Comparison of ENCODE assay signal across 2 cellular contexts in genomic region chr5:128040927-128041326, GRCh38.
TF ChIP-seq lines count a peak whose summit lies in the region.

No MANE protein-coding gene starts in this region.

TF ChIP-seq in HCT116, 20 proteins besides CTCF, POLR2A, EP300 and RAD21:
- TF ChIP-seq EZH2phosphoT487 (IDR thresholded peaks at IDR 0.05; ENCODE audit: borderline replicate concordance) (no peak), CEBPB (IDR thresholded peaks at IDR 0.05; ENCODE audit: low read depth) (no peak), EZH2 (IDR thresholded peaks at IDR 0.05) (no peak), SIN3A (IDR thresholded peaks at IDR 0.05; ENCODE audit: low read depth) (no peak), ZNF274 (IDR thresholded peaks at IDR 0.05; ENCODE audit: low read depth, low read length) (no peak), CBX3 (IDR thresholded peaks at IDR 0.05; ENCODE audit: low read depth) (no peak), YY1 (IDR thresholded peaks at IDR 0.05; ENCODE audit: extremely low read depth, insufficient replicate concordance, low read depth, low read length) (no peak), MAX (IDR thresholded peaks at IDR 0.05) (no peak), ZFX (IDR thresholded peaks at IDR 0.05) (no peak), TCF7L2 (IDR thresholded peaks at IDR 0.05; ENCODE audit: borderline replicate concordance, extremely low read depth, insufficient read depth, insufficient read length) (no peak)

TF ChIP-seq in K562, 482 proteins besides CTCF, POLR2A, EP300 and RAD21:
- TF ChIP-seq TCF7 (IDR thresholded peaks at IDR 0.05; ENCODE audit: borderline replicate concordance) (no peak), NFE2 (IDR thresholded peaks at IDR 0.05; ENCODE audit: low read depth) (peak; percentile 44), MTF1 (CRISPR knock-in tag; IDR thresholded peaks at IDR 0.05; ENCODE audit: borderline replicate concordance) (no peak), DEAF1 (CRISPR knock-in tag; IDR thresholded peaks at IDR 0.05) (no peak)
